In genomic region chr10:94683214-94684054, GRCh38 we compare ENCODE assay signal across 1 cellular context.
TF ChIP-seq lines count a peak whose summit lies in the region.

TSS of gene CYP2C18 (plus strand) at chr10:94683729. CDS start at chr10:94683820, 91 bp downstream.

TF ChIP-seq in WTC11, 78 proteins besides CTCF, POLR2A, EP300 and RAD21 (continued from another document):
- no peak for TF ChIP-seq GRHL2 (CRISPR knock-in tag; IDR thresholded peaks at IDR 0.05; ENCODE audit: insufficient replicate concordance, severe bottlenecking)
- TF ChIP-seq SMAD3 (CRISPR knock-in tag; IDR thresholded peaks at IDR 0.05; ENCODE audit: borderline replicate concordance), result no peak
- TF ChIP-seq PRRX2 (CRISPR knock-in tag; IDR thresholded peaks at IDR 0.05), result no peak
- no peak for TF ChIP-seq ZNF396 (CRISPR knock-in tag; IDR thresholded peaks at IDR 0.05; ENCODE audit: borderline replicate concordance)
- TF ChIP-seq FOXJ3 (CRISPR knock-in tag; IDR thresholded peaks at IDR 0.05; ENCODE audit: borderline replicate concordance), result no peak
- TF ChIP-seq, protein P1, sequence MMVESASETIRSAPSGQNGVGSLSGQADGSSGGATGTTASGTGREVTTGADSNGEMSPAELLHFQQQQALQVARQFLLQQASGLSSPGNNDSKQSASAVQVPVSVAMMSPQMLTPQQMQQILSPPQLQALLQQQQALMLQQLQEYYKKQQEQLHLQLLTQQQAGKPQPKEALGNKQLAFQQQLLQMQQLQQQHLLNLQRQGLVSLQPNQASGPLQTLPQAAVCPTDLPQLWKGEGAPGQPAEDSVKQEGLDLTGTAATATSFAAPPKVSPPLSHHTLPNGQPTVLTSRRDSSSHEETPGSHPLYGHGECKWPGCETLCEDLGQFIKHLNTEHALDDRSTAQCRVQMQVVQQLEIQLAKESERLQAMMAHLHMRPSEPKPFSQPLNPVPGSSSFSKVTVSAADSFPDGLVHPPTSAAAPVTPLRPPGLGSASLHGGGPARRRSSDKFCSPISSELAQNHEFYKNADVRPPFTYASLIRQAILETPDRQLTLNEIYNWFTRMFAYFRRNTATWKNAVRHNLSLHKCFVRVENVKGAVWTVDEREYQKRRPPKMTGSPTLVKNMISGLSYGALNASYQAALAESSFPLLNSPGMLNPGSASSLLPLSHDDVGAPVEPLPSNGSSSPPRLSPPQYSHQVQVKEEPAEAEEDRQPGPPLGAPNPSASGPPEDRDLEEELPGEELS (CRISPR knock-in tag; IDR thresholded peaks at IDR 0.05), result no peak
- TF ChIP-seq TEAD4 (CRISPR knock-in tag; IDR thresholded peaks at IDR 0.05), result no peak
- TF ChIP-seq, protein P2, sequence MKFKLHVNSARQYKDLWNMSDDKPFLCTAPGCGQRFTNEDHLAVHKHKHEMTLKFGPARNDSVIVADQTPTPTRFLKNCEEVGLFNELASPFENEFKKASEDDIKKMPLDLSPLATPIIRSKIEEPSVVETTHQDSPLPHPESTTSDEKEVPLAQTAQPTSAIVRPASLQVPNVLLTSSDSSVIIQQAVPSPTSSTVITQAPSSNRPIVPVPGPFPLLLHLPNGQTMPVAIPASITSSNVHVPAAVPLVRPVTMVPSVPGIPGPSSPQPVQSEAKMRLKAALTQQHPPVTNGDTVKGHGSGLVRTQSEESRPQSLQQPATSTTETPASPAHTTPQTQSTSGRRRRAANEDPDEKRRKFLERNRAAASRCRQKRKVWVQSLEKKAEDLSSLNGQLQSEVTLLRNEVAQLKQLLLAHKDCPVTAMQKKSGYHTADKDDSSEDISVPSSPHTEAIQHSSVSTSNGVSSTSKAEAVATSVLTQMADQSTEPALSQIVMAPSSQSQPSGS (CRISPR knock-in tag; IDR thresholded peaks at IDR 0.05; ENCODE audit: borderline replicate concordance, low read depth), result no peak
- no peak for TF ChIP-seq IRF2 (CRISPR knock-in tag; IDR thresholded peaks at IDR 0.05; ENCODE audit: borderline replicate concordance, low read depth)
- no peak for TF ChIP-seq SOX15 (CRISPR knock-in tag; IDR thresholded peaks at IDR 0.05)
